Comparison of ENCODE assay signal across 8 cellular contexts in the genomic region with DNA sequence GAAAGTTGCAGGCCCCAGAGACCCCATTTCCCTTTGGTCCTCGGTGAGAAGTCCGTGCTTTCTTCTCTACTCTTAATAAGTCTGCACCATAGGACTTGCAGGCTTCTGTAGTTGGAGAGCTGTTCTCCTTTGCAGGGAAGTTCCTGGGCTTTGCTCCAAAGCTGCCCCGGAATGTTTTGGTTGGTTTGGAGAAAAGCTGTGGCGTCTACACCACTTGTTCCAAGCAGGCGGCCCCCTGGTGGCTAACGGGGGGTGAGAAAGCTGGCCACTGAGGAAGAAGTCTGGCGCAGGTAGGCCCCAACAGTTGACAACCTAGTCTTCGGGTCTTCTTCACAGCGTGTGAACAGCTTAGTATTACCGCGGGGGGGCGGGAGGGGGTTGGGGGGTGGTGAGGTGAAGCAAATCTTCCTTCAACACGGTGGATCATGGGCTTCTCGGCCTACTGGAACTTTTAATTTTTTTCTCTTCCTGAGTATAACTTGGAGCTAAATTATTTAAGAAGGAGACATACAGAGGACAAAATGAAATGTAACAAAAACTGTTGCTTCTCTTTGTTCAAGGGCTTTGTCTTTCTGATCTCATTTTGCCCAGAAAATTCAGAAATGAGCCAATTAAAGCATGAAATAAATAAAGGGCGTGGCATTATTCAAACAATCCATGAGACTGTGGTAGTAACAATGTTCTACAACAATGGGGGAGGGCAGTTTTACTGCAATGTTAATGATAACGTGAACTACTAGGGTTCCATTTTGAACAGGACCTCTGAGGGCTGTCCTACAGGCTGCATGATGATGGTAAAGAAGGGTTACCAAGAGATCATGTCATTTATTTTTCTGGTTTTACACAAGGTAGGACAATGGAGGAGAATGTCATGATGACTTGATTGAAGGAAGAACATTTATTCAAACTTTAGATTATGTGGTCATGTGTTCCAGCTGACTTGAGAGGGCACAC. TPM values are rescaled to one million over a fixed set of nuclear protein-coding genes. Genes with fewer than 3 reads are reported as not detected.
A peak's percentile ranks its signal among the peaks of the same experiment; 100 is the strongest.
DNase-seq lines count a peak whose midpoint lies in the region; ATAC-seq, FAIRE-seq and TF ChIP-seq lines count a peak whose summit lies in the region.

No MANE protein-coding gene starts in this region.

- H3K4me3 ChIP-seq in A673 (ENCODE audit: low read depth, low read length, poor library complexity, severe bottlenecking) (no peak overlapping the region), K562 (no peak overlapping the region), kidney epithelial cell (ENCODE audit: low read depth, low read length) (no peak overlapping the region), thyroid gland (replicated peaks in 1 of 3) (no peak overlapping the region)

- H3K4me1 ChIP-seq in A673 (ENCODE audit: insufficient read depth, low read length, poor library complexity, severe bottlenecking) (peaks cover 11% of the 10 kb centered on the region), K562 (replicated peaks in 1 of 2; ENCODE audit: control insufficient read depth in 2 of 2, insufficient read depth in 2 of 2, low read length in 2 of 2) (peaks cover 19 to 22% of the 10 kb centered on the region in 2 experiments; a peak in 4 of 5 replicates), thyroid gland (peaks cover 9 to 10% of the 10 kb centered on the region in 2 donors)

- TF ChIP-seq EP300 in K562 (IDR thresholded peaks at IDR 0.05; ENCODE audit: low read length) = no peak

- POLR2A ChIA-PET in A673 (lab: Charles Lee; ENCODE audit: low non-redundant PET) = no interaction called here
- POLR2A ChIA-PET in K562 (lab: Yijun Ruan, JAX) = interaction anchor here (0.5 to 2.5 kb wide), 15 partner anchors 9 to 432 kb away, joined by 3 to 19 read pairs (median 3); no protein-coding TSS in a partner anchor

- H3K27me3 ChIP-seq in A673 (replicated peaks; ENCODE audit: insufficient read depth, low read depth, low read length, poor library complexity) (peaks cover 47% of the 10 kb centered on the region), K562 (ENCODE audit: control insufficient read depth in 2 of 2, insufficient read depth in 2 of 2, low read length in 2 of 2) (no peaks in the 10 kb centered on the region), kidney epithelial cell (ENCODE audit: control insufficient read depth, insufficient read depth, low read length) (no peaks in the 10 kb centered on the region), thyroid gland (no peaks in the 10 kb centered on the region)

- peak overlapping the region; percentile 93 for H3K4me2 ChIP-seq in K562 (ENCODE audit: insufficient read depth, low read length)

- H3K27ac ChIP-seq in A673 (ENCODE audit: low read depth, low read length, poor library complexity, severe bottlenecking) = no peak overlapping the region
- H3K27ac ChIP-seq in K562 (ENCODE audit: extremely low read depth, low read depth, low read length) = peak overlapping the region; percentile 75
- no peak overlapping the region for H3K27ac ChIP-seq in thyroid gland

- in situ Hi-C loops in K562 (cut with MboI) = loop anchor here (5.0 kb wide), 2 partner anchors 85 to 235 kb away; no protein-coding TSS in a partner anchor

- peak; percentile 58 for ATAC-seq in K562
- no peak for ATAC-seq in HG03571 (IDR thresholded peaks at IDR 0.05; ENCODE audit: unreplicated experiment)
- no peak for ATAC-seq in GM21619 (IDR thresholded peaks at IDR 0.05; ENCODE audit: unreplicated experiment)

- H2AFZ ChIP-seq in K562 (ENCODE audit: low read depth, low read length) = peak overlapping the region; percentile 95

- no peaks in the 10 kb centered on the region for H4K20me1 ChIP-seq in K562 (replicated peaks; ENCODE audit: control insufficient read depth, insufficient read depth, low read length)

- no peaks in the 10 kb centered on the region for H3K9me1 ChIP-seq in K562 (ENCODE audit: control insufficient read depth, insufficient read depth, low read length)

- 8% methylated on average over 16 of the region's 16 CpGs for WGBS in K562 (ENCODE audit: insufficient coverage, low coverage, missing lambda C conversion rate)
- 48 to 50% methylated on average over 16 of the region's 16 CpGs for WGBS in thyroid gland, 2 donors

- peak; percentile 56 for FAIRE-seq in K562 (lab: Jason Lieb, UNC)

- BruUV-seq in A673 (replicated peaks; lab: Mats Ljungman, UMichigan) = no TSS peak
- no TSS peak for BruUV-seq in K562 (replicated peaks; lab: Mats Ljungman, UMichigan)

- H3K36me3 ChIP-seq in A673 (ENCODE audit: insufficient read depth, low read length, poor library complexity, severe bottlenecking) = no peaks in the 10 kb centered on the region
- no peaks in the 10 kb centered on the region for H3K36me3 ChIP-seq in K562 (ENCODE audit: control insufficient read depth, insufficient read depth, low read length)
- no peaks in the 10 kb centered on the region for H3K36me3 ChIP-seq in kidney epithelial cell (ENCODE audit: control insufficient read depth, insufficient read depth, low read length)
- H3K36me3 ChIP-seq in thyroid gland = no peaks in the 10 kb centered on the region

- TF ChIP-seq RAD21 in K562 (CRISPR knock-in tag; conservative IDR thresholded peaks at IDR 0.05 in 1 of 2, IDR thresholded peaks at IDR 0.05 in 1 of 2) = peak in 1 of 2 experiments; percentile 67; a peak in 3 of 4 replicates

- no peaks in the 10 kb centered on the region for H3K9me3 ChIP-seq in A673 (ENCODE audit: low read depth, low read length, poor library complexity, severe bottlenecking)
- H3K9me3 ChIP-seq in K562 (replicated peaks; ENCODE audit: control insufficient read depth, insufficient read depth, low read depth, low read length) = no peaks in the 10 kb centered on the region
- no peaks in the 10 kb centered on the region for H3K9me3 ChIP-seq in thyroid gland

- peak overlapping the region; percentile 8 to 77; a peak in 3 of 4 replicates for H3K9ac ChIP-seq in K562 (ENCODE audit: insufficient read depth in 1 of 2, low read depth in 2 of 2, low read length in 2 of 2)

- DNase-seq in A673 (ENCODE audit: low spot score) (peak; percentile 61), HK-2 (ENCODE audit: unreplicated experiment) (peak; percentile 30), K562 (ENCODE audit: extremely low read depth in 1 of 4, low spot score in 3 of 4) (peak; percentile 67 to 92 (median 76)), kidney epithelial cell (ENCODE audit: low read depth) (no peak), thyroid gland (peak; percentile 89 to 93)
- no peak for DNase-seq in stimulated activated CD4-positive, alpha-beta T cell treated with anti-CD3 and anti-CD28 coated beads, Interleukin-2, amount 100 ng/mL, for 48 hours

- TF ChIP-seq CTCF in A673 (conservative IDR thresholded peaks at IDR 0.05; ENCODE audit: low read depth, low read length) = peak; percentile 59
- TF ChIP-seq CTCF in K562 (IDR thresholded peaks at IDR 0.05 in 2 of 3, conservative IDR thresholded peaks at IDR 0.05 in 1 of 3; ENCODE audit: insufficient read depth in 2 of 3, low read depth in 1 of 3, low read length in 3 of 3) = peak; percentile 78 to 84 (median 79)
- TF ChIP-seq CTCF in kidney epithelial cell (IDR thresholded peaks at IDR 0.05; ENCODE audit: insufficient read depth, low read length, poor library complexity, severe bottlenecking) = peak; percentile 83
- peak in 4 of 6 experiments; percentile 37 to 57 (median 46) for TF ChIP-seq CTCF in thyroid gland (IDR thresholded peaks at IDR 0.05)

- intact Hi-C loops in A673 (cut with micrococcal nuclease; ENCODE audit: unreplicated experiment) (loop anchor here (10.0 kb wide), 1 partner anchor 232 kb away; no protein-coding TSS in a partner anchor), K562 (cut with micrococcal nuclease) (loop anchor here (1.0 to 10.0 kb wide), 5 partner anchors 24 to 582 kb away; partner anchors contain the start of genes NKIRAS1 and RPL15), thyroid gland (cut with DNase I) (loop anchor here (10.0 kb wide), 2 partner anchors 232 to 502 kb away; no protein-coding TSS in a partner anchor)

- CTCF ChIA-PET in A673 (lab: Charles Lee) = interaction anchor here (0.6 to 1.8 kb wide), 6 partner anchors 9 to 311 kb away, joined by 3 to 8 read pairs (median 4); no protein-coding TSS in a partner anchor
- CTCF ChIA-PET in K562 (lab: Yijun Ruan, JAX; ENCODE audit: low intra/inter-chr PET ratio) = interaction anchor here (1.1 to 1.8 kb wide), 2 partner anchors 22 to 232 kb away, joined by 3 to 8 read pairs; no protein-coding TSS in a partner anchor

- peaks cover 28% of the 10 kb centered on the region for H3K79me2 ChIP-seq in K562 (ENCODE audit: control insufficient read depth, insufficient read depth, low read length)

- TF ChIP-seq POLR2A in K562 (conservative IDR thresholded peaks at IDR 0.05) = no peak
- peak in 1 of 2 donors; percentile 28 for TF ChIP-seq POLR2A in thyroid gland (IDR thresholded peaks at IDR 0.05)

TF ChIP-seq in K562, 482 proteins besides CTCF, POLR2A, EP300 and RAD21 (continues in another document):
- no peak for TF ChIP-seq MTA2 (IDR thresholded peaks at IDR 0.05; ENCODE audit: low read depth)

RNA-seq across cellular contexts. Expression of gene THRB, which starts 2.2 kb away (rescaled TPM):
- total RNA-seq in A673 (2021) (0.11 and 0.22 TPM in 2 replicates), K562 (2014; rRNA removed) (5.6 and 6.0 TPM in 2 replicates), K562 (2014; rRNA removed; fragmentation: Illumina TruSeq; extraction: Trizol) (6.9 and 8.3 TPM in 2 replicates), K562 (2015; rRNA removed; fragmentation: Illumina TruSeq; extraction: Trizol) (7.0 and 7.2 TPM in 2 replicates), K562 (2021) (9.7 and 10.5 TPM in 2 replicates), kidney epithelial cell (2.0 and 3.1 TPM in 2 replicates), thyroid gland (10 to 100 TPM; 11.1 to 33.2 (median 13.4) TPM)
- 30.5 and 37.3 TPM in 2 replicates for total RNA-seq in K562 (2011; cell fraction: chromatin; rRNA removed; ENCODE audit: low replicate concordance)
- total RNA-seq in K562 (2011; cell fraction: nucleolus; rRNA removed) = 8.4 and 9.8 TPM in 2 replicates
- 15.2 and 25.6 TPM in 2 replicates for total RNA-seq in K562 (2011; cell fraction: nucleoplasm; rRNA removed)
- polyA plus RNA-seq in K562 (2011; rRNA removed) (11.0 and 14.9 TPM in 2 replicates), K562 (2014; fragmentation: Illumina TruSeq; extraction: Trizol) (7.1 and 9.0 TPM in 2 replicates), K562 (2014; fragmentation: Nextera tagmentation; extraction: Ambion mirVana) (1 to 10 TPM; 1.7 to 3.0 TPM), K562 (2014; rRNA removed) (4.1 and 4.7 TPM in 2 replicates)
- polyA plus RNA-seq in K562 (2011; cell fraction: cytosol; rRNA removed) = 5.1 and 6.0 TPM in 2 replicates
- polyA plus RNA-seq in K562 (2011; cell fraction: nucleus; rRNA removed) = 14.3 and 15.5 TPM in 2 replicates
- polyA plus RNA-seq in K562 (2012) = 5.7 and 5.9 TPM in 2 replicates
- 34.3 and 35.4 TPM in 2 replicates for polyA minus RNA-seq in K562 (2011; rRNA and poly(A)+ RNA removed)
- 6.6 and 11.8 TPM in 2 replicates for polyA minus RNA-seq in K562 (2011; cell fraction: cytosol; rRNA and poly(A)+ RNA removed)
- polyA minus RNA-seq in K562 (2011; cell fraction: nucleus; rRNA and poly(A)+ RNA removed) = 27.3 and 34.0 TPM in 2 replicates

Comparison
In these comparisons a context has a peak if more than half of its experiments do, and no peak if none do; other contexts are left out.
1. DNase-seq: peak in A673 (single experiment), HK-2 (single experiment), K562 (4 of 4) and thyroid gland (2 of 2); none in kidney epithelial cell (single experiment) and stimulated activated CD4-positive, alpha-beta T cell treated with anti-CD3 and anti-CD28 coated beads, Interleukin-2, amount 100 ng/mL, for 48 hours (0 of 2).
2. Peak in every context shown above with its lines, with median percentiles within 50 percentile points of each other: CTCF ChIP-seq.